In genomic region chr14:70665448-70666363, GRCh38 we compare ENCODE assay signal across 8 cellular contexts. TPM values are rescaled to one million over a fixed set of nuclear protein-coding genes. Genes with fewer than 3 reads are reported as not detected.
A peak's percentile ranks its signal among the peaks of the same experiment; 100 is the strongest.
DNase-seq lines count a peak whose midpoint lies in the region; ATAC-seq and TF ChIP-seq lines count a peak whose summit lies in the region.

No MANE protein-coding gene starts in this region.

- no peaks in the 10 kb centered on the region for H4K20me1 ChIP-seq in Karpas-422 (ENCODE audit: insufficient read depth, low read depth, low read length)

- no peak overlapping the region for H3K4me3 ChIP-seq in Karpas-422 (ENCODE audit: low read length)
- H3K4me3 ChIP-seq in dorsolateral prefrontal cortex: no peak overlapping the region
- no peak overlapping the region for H3K4me3 ChIP-seq in neuronal stem cell (ENCODE audit: low read length in 2 of 2)

- CTCF ChIA-PET in activated CD8-positive, alpha-beta T cell treated with anti-CD3 and anti-CD28 coated beads for 36 hours (lab: Charles Lee): interaction anchor here (1.1 to 1.4 kb wide), 2 partner anchors 14 to 48 kb away, joined by 4 read pairs; no protein-coding TSS in a partner anchor

- H2AFZ ChIP-seq in Karpas-422 (ENCODE audit: low read length) (peak overlapping the region; percentile 81), neuronal stem cell (ENCODE audit: low read length) (no peak overlapping the region)

- no peaks in the 10 kb centered on the region for H3K9me3 Mint-ChIP-seq in activated CD8-positive, alpha-beta T cell treated with anti-CD3 and anti-CD28 coated beads for 36 hours
- no peaks in the 10 kb centered on the region for H3K9me3 Mint-ChIP-seq in naive thymus-derived CD8-positive, alpha-beta T cell

- POLR2A ChIA-PET in activated CD8-positive, alpha-beta T cell treated with anti-CD3 and anti-CD28 coated beads for 36 hours (lab: Charles Lee): interaction anchor here (0.7 to 1.1 kb wide), 5 partner anchors 12 to 1048 kb away, joined by 3 read pairs; no protein-coding TSS in a partner anchor
- POLR2A ChIA-PET in naive thymus-derived CD8-positive, alpha-beta T cell (lab: Charles Lee): interaction anchor here (1.2 to 16.3 kb wide), 3 partner anchors 9 to 21 kb away, joined by 3 to 416 read pairs (median 13); partner anchors contain the start of gene TTC9

- no peaks in the 10 kb centered on the region for H3K27me3 ChIP-seq in Karpas-422 (ENCODE audit: low read length)
- peaks cover 0 to 6% (median 0%) of the 10 kb centered on the region in 45 donors for H3K27me3 ChIP-seq in dorsolateral prefrontal cortex
- H3K27me3 ChIP-seq in neuronal stem cell (ENCODE audit: control insufficient read depth in 3 of 3, insufficient read depth in 3 of 3, low read depth in 1 of 3, low read length in 3 of 3): no peaks in the 10 kb centered on the region

- ATAC-seq in GM18498 (IDR thresholded peaks at IDR 0.05; ENCODE audit: unreplicated experiment): peak; percentile 62
- peak; percentile 44 for ATAC-seq in GM21825 (IDR thresholded peaks at IDR 0.05; ENCODE audit: unreplicated experiment)
- peak; percentile 46 for ATAC-seq in activated CD8-positive, alpha-beta T cell treated with anti-CD3 and anti-CD28 coated beads for 36 hours
- ATAC-seq in naive thymus-derived CD8-positive, alpha-beta T cell: no peak

- DNase-seq in Karpas-422 (peak; percentile 88), dorsolateral prefrontal cortex (no peak), neuronal stem cell (ENCODE audit: low spot score) (no peak)
- DNase-seq in activated CD8-positive, alpha-beta T cell treated with anti-CD3 and anti-CD28 coated beads for 36 hours: no peak
- DNase-seq in naive thymus-derived CD8-positive, alpha-beta T cell: no peak
- no peak for DNase-seq in stimulated activated CD4-positive, alpha-beta T cell treated with anti-CD3 and anti-CD28 coated beads, Interleukin-1b, Interleukin-23, amount 100 ng/mL, for 48 hours

- H3K4me1 ChIP-seq in Karpas-422 (ENCODE audit: low read length) (peaks cover 38% of the 10 kb centered on the region), neuronal stem cell (ENCODE audit: control insufficient read depth in 2 of 2, insufficient read depth in 1 of 2, low read depth in 1 of 2, low read length in 2 of 2) (peaks cover 4 to 13% of the 10 kb centered on the region in 2 donors)

- peak overlapping the region; percentile 28 for H3K4me3 Mint-ChIP-seq in activated CD8-positive, alpha-beta T cell treated with anti-CD3 and anti-CD28 coated beads for 36 hours
- peak overlapping the region; percentile 33 to 78 (median 72) for H3K4me3 Mint-ChIP-seq in naive thymus-derived CD8-positive, alpha-beta T cell

- H3K18ac ChIP-seq in neuronal stem cell (ENCODE audit: low read length): no peak overlapping the region

- peak overlapping the region; percentile 43 for H3K27ac ChIP-seq in Karpas-422 (ENCODE audit: low read length)
- H3K27ac ChIP-seq in dorsolateral prefrontal cortex: no peak overlapping the region
- no peak overlapping the region for H3K27ac ChIP-seq in neuronal stem cell (replicated peaks; ENCODE audit: low read length)

- no peaks in the 10 kb centered on the region for H3K79me1 ChIP-seq in neuronal stem cell (ENCODE audit: low read depth, low read length)

- no peak overlapping the region for H2AK5ac ChIP-seq in neuronal stem cell (ENCODE audit: low read depth, low read length)

- intact Hi-C loops in activated CD8-positive, alpha-beta T cell treated with anti-CD3 and anti-CD28 coated beads for 36 hours (cut with micrococcal nuclease): no loop called here
- intact Hi-C loops in dorsolateral prefrontal cortex (cut with DNase I): no loop called here

- H3K23ac ChIP-seq in neuronal stem cell (ENCODE audit: low read depth, low read length, poor library complexity): no peak overlapping the region

- H3K9ac ChIP-seq in Karpas-422 (ENCODE audit: low read length) (peak overlapping the region; percentile 23), neuronal stem cell (ENCODE audit: low read depth, low read length, poor library complexity) (no peak overlapping the region)

- no peaks in the 10 kb centered on the region for H3K36me3 ChIP-seq in Karpas-422 (ENCODE audit: insufficient read depth, low read length)
- H3K36me3 ChIP-seq in neuronal stem cell (replicated peaks in 1 of 2; ENCODE audit: control insufficient read depth in 2 of 2, insufficient read depth in 2 of 2, low read length in 2 of 2): peaks cover 0 to 24% of the 10 kb centered on the region in 2 donors

- no peak overlapping the region for H3K4ac ChIP-seq in neuronal stem cell (ENCODE audit: low read length)

- no peak overlapping the region for H4K8ac ChIP-seq in neuronal stem cell (ENCODE audit: low read depth, low read length)

- no peak overlapping the region for H2BK5ac ChIP-seq in neuronal stem cell (ENCODE audit: low read length)

- H3K14ac ChIP-seq in neuronal stem cell (ENCODE audit: low read length): no peak overlapping the region

- WGBS in neuronal stem cell (ENCODE audit: extremely low coverage in 2 of 2, insufficient read length in 2 of 2, insufficient replicate concordance in 1 of 2), 2 donors: no CpG with 5 or more reads among the region's 8 CpGs

- no peak overlapping the region for H4K91ac ChIP-seq in neuronal stem cell (ENCODE audit: low read depth, low read length, poor library complexity)

- H3K4me2 ChIP-seq in Karpas-422 (ENCODE audit: low read depth, low read length, poor library complexity, severe bottlenecking) (peak overlapping the region; percentile 44), neuronal stem cell (ENCODE audit: insufficient read depth, low read length, poor library complexity, severe bottlenecking) (no peak overlapping the region)

- H2BK120ac ChIP-seq in neuronal stem cell (ENCODE audit: low read depth, low read length): no peak overlapping the region

- H3K9me3 ChIP-seq in Karpas-422 (ENCODE audit: low read length) (no peaks in the 10 kb centered on the region), neuronal stem cell (replicated peaks in 1 of 2; ENCODE audit: control insufficient read depth in 2 of 2, insufficient read depth in 1 of 2, low read depth in 1 of 2, low read length in 2 of 2) (no peaks in the 10 kb centered on the region)

- no peak overlapping the region for H2BK15ac ChIP-seq in neuronal stem cell (ENCODE audit: low read length)

- H3K27ac Mint-ChIP-seq in activated CD8-positive, alpha-beta T cell treated with anti-CD3 and anti-CD28 coated beads for 36 hours: peak overlapping the region; percentile 85
- H3K27ac Mint-ChIP-seq in naive thymus-derived CD8-positive, alpha-beta T cell: peak overlapping the region; percentile 89 to 98 (median 94)

- H3K36me3 Mint-ChIP-seq in activated CD8-positive, alpha-beta T cell treated with anti-CD3 and anti-CD28 coated beads for 36 hours (ENCODE audit: low read depth): peaks cover 13% of the 10 kb centered on the region
- peaks cover 5 to 39% (median 19%) of the 10 kb centered on the region in 3 donors for H3K36me3 Mint-ChIP-seq in naive thymus-derived CD8-positive, alpha-beta T cell

- no peak overlapping the region for H2BK12ac ChIP-seq in neuronal stem cell (ENCODE audit: low read length)

- no peaks in the 10 kb centered on the region for H3K27me3 Mint-ChIP-seq in activated CD8-positive, alpha-beta T cell treated with anti-CD3 and anti-CD28 coated beads for 36 hours
- H3K27me3 Mint-ChIP-seq in naive thymus-derived CD8-positive, alpha-beta T cell: no peaks in the 10 kb centered on the region

- H3K79me2 ChIP-seq in Karpas-422 (ENCODE audit: low read length): no peaks in the 10 kb centered on the region

- H3K4me1 Mint-ChIP-seq in activated CD8-positive, alpha-beta T cell treated with anti-CD3 and anti-CD28 coated beads for 36 hours (ENCODE audit: low read depth): peaks cover 59% of the 10 kb centered on the region
- H3K4me1 Mint-ChIP-seq in naive thymus-derived CD8-positive, alpha-beta T cell: peaks cover 38 to 80% (median 74%) of the 10 kb centered on the region in 4 donors

- no peak for TF ChIP-seq CTCF in activated CD8-positive, alpha-beta T cell treated with anti-CD3 and anti-CD28 coated beads for 36 hours (IDR thresholded peaks at IDR 0.05)
- TF ChIP-seq CTCF in dorsolateral prefrontal cortex (IDR thresholded peaks at IDR 0.05 in 54 of 56, conservative IDR thresholded peaks at IDR 0.05 in 2 of 56; ENCODE audit: low read depth in 1 of 56, partially characterized antibody in 56 of 56): no peak

- no peaks in the 10 kb centered on the region; the same call in 1 of the 2 replicates for H3K9me2 ChIP-seq in Karpas-422 (replicated peaks; ENCODE audit: insufficient read depth, low read length)

RNA-seq across cellular contexts. Expression of gene TTC9, which starts 24.0 kb away (rescaled TPM):
- total RNA-seq in Karpas-422 (2014; rRNA removed; shearing (Covaris generic); ENCODE audit: low replicate concordance): 6.1 and 7.9 TPM in 2 replicates
- total RNA-seq in activated CD8-positive, alpha-beta T cell treated with anti-CD3 and anti-CD28 coated beads for 36 hours: 1 to 10 TPM; 5.5 to 5.7 TPM
- 10 to 100 TPM; 25.2 to 26.5 TPM for total RNA-seq in naive thymus-derived CD8-positive, alpha-beta T cell
- 10 to 100 TPM; 10.2 to 22.0 (median 10.6) TPM for polyA plus RNA-seq in naive thymus-derived CD8-positive, alpha-beta T cell
- 10 to 100 TPM in 115 of 120 experiments, 1 to 10 TPM in 5; 5.1 to 27.8 (median 17.5) TPM for total RNA-seq in dorsolateral prefrontal cortex
- 3.7 TPM for polyA plus RNA-seq in neuronal stem cell (2013, experiment 1 of 2)
- polyA plus RNA-seq in neuronal stem cell (2013, experiment 2 of 2): 3.8 TPM

Comparison
In these comparisons a context has a peak if more than half of its experiments do, and no peak if none do; other contexts are left out.
1. ATAC-seq: peak in GM18498 (single experiment), GM21825 (single experiment) and activated CD8-positive, alpha-beta T cell treated with anti-CD3 and anti-CD28 coated beads for 36 hours (single experiment); none in naive thymus-derived CD8-positive, alpha-beta T cell (0 of 2).